In genomic region chr16:30067584-30067916, GRCh38 we compare ENCODE assay signal across 8 cellular contexts. TPM values are rescaled to one million over a fixed set of nuclear protein-coding genes. Genes with fewer than 3 reads are reported as not detected.
DNase-seq lines count a peak whose midpoint lies in the region; ATAC-seq and TF ChIP-seq lines count a peak whose summit lies in the region.

No MANE protein-coding gene starts in this region.

- no peak for ATAC-seq in GM19455 (IDR thresholded peaks at IDR 0.05; ENCODE audit: unreplicated experiment)
- no peak for ATAC-seq in HG03469 (IDR thresholded peaks at IDR 0.05; ENCODE audit: unreplicated experiment)
- ATAC-seq in HG02763 (IDR thresholded peaks at IDR 0.05; ENCODE audit: unreplicated experiment) = no peak

- H2BK120ac ChIP-seq in trophoblast cell (ENCODE audit: insufficient read depth, low read length, poor library complexity) = no peak overlapping the region

- H3K9ac ChIP-seq in trophoblast cell (ENCODE audit: low read length) = no peak overlapping the region

- H3K27ac ChIP-seq in Peyer's patch (peak overlapping the region in 2 of 4 donors; percentile 97 to 99), trophoblast cell (ENCODE audit: low read depth, low read length) (no peak overlapping the region)

- H3K23ac ChIP-seq in trophoblast cell (ENCODE audit: low read length) = no peak overlapping the region

- H3K27me3 Mint-ChIP-seq in Calu3 (ENCODE audit: unreplicated experiment) (no peaks in the 10 kb centered on the region), endothelial cell (ENCODE audit: unreplicated experiment) (peaks cover 10% of the 10 kb centered on the region)

- TF ChIP-seq CTCF in Calu3 (IDR thresholded peaks at IDR 0.05; ENCODE audit: unreplicated experiment) = no peak
- no peak for TF ChIP-seq CTCF in Peyer's patch (IDR thresholded peaks at IDR 0.05)
- TF ChIP-seq CTCF in endothelial cell (IDR thresholded peaks at IDR 0.05; ENCODE audit: unreplicated experiment) = no peak

- intact Hi-C loops in Calu3 (cut with micrococcal nuclease; ENCODE audit: unreplicated experiment) = no loop called here
- intact Hi-C loops in head of caudate nucleus (cut with DNase I) = loop anchor here (5.0 kb wide), 1 partner anchor 55 kb away; the partner anchor contains the start of gene MAPK3

- WGBS in trophoblast cell (ENCODE audit: extremely low coverage, insufficient coverage, insufficient read length) = no CpG with 5 or more reads among the region's 6 CpGs

- no peak for TF ChIP-seq POLR2A in Peyer's patch (IDR thresholded peaks at IDR 0.05)

- peak overlapping the region; percentile 100 for H3K4ac ChIP-seq in trophoblast cell (ENCODE audit: low read depth, low read length)

- peak overlapping the region; percentile 87 to 99 (median 95) for H3K4me3 ChIP-seq in Peyer's patch
- H3K4me3 ChIP-seq in trophoblast cell (ENCODE audit: low read depth, low read length) = no peak overlapping the region

- no peak overlapping the region for H4K12ac ChIP-seq in trophoblast cell (ENCODE audit: low read depth, low read length)

- DNase-seq in Calu3 (no peak), Peyer's patch (no peak), endothelial cell (ENCODE audit: low spot score) (no peak), trophoblast cell (no peak), head of caudate nucleus (no peak)

- H3K36me3 Mint-ChIP-seq in Calu3 (ENCODE audit: insufficient read depth, unreplicated experiment) (peaks cover 92% of the 10 kb centered on the region), endothelial cell (ENCODE audit: low read depth, unreplicated experiment) (peaks cover 31% of the 10 kb centered on the region)

- H3K4me3 Mint-ChIP-seq in Calu3 (ENCODE audit: low read depth, unreplicated experiment) (peak overlapping the region; percentile 83), endothelial cell (ENCODE audit: unreplicated experiment) (peak overlapping the region; percentile 92)

- no peaks in the 10 kb centered on the region for H3K9me3 ChIP-seq in Peyer's patch
- H3K9me3 ChIP-seq in trophoblast cell (ENCODE audit: insufficient read depth, low read depth, low read length) = no peaks in the 10 kb centered on the region

- H3K9me3 Mint-ChIP-seq in Calu3 (ENCODE audit: low read depth, unreplicated experiment) (no peaks in the 10 kb centered on the region), endothelial cell (ENCODE audit: unreplicated experiment) (no peaks in the 10 kb centered on the region)

- no peak overlapping the region for H3K18ac ChIP-seq in trophoblast cell (ENCODE audit: low read length)

- H3K79me2 ChIP-seq in trophoblast cell (ENCODE audit: control insufficient read depth, insufficient read depth, low read length, poor library complexity) = peaks cover 26% of the 10 kb centered on the region

- H3K4me1 ChIP-seq in Peyer's patch (peaks cover 0 to 44% (median 12%) of the 10 kb centered on the region in 4 donors), trophoblast cell (ENCODE audit: control insufficient read depth in 1 of 2, insufficient read depth in 2 of 2, low read length in 2 of 2) (peaks cover 20 to 24% of the 10 kb centered on the region in 2 experiments)

- H3K27me3 ChIP-seq in Peyer's patch = no peaks in the 10 kb centered on the region
- no peaks in the 10 kb centered on the region for H3K27me3 ChIP-seq in trophoblast cell (ENCODE audit: insufficient read depth, low read length)

- H2AFZ ChIP-seq in trophoblast cell (ENCODE audit: insufficient read depth, low read length, poor library complexity) = no peak overlapping the region

- no peak overlapping the region for H2BK5ac ChIP-seq in trophoblast cell (ENCODE audit: low read depth, low read length, poor library complexity)

- H3K4me1 Mint-ChIP-seq in Calu3 (ENCODE audit: low read depth, unreplicated experiment) = peaks cover 39% of the 10 kb centered on the region
- peaks cover 14% of the 10 kb centered on the region for H3K4me1 Mint-ChIP-seq in endothelial cell (ENCODE audit: unreplicated experiment)

- no peak overlapping the region for H2AK5ac ChIP-seq in trophoblast cell (ENCODE audit: low read length)

- peaks cover 19% of the 10 kb centered on the region for H3K79me1 ChIP-seq in trophoblast cell (ENCODE audit: low read length)

- no peak overlapping the region for H4K8ac ChIP-seq in trophoblast cell (ENCODE audit: low read depth, low read length)

- H3K27ac Mint-ChIP-seq in Calu3 (ENCODE audit: unreplicated experiment) (peak overlapping the region; percentile 87), endothelial cell (ENCODE audit: unreplicated experiment) (peak overlapping the region; percentile 30)

- CTCF ChIA-PET in Calu3 (lab: Charles Lee) = interaction anchor here (3.3 kb wide), 1 partner anchor 25 kb away, joined by 20 read pairs; the partner anchor contains the start of gene TBX6

- BruUV-seq in Calu3 (replicated peaks; lab: Mats Ljungman, UMichigan) = no TSS peak

- H2BK12ac ChIP-seq in trophoblast cell (ENCODE audit: low read length) = no peak overlapping the region

- H3K36me3 ChIP-seq in Peyer's patch = peaks cover 0 to 57% (median 0%) of the 10 kb centered on the region in 3 donors
- H3K36me3 ChIP-seq in trophoblast cell (ENCODE audit: control insufficient read depth in 1 of 2, insufficient read depth in 2 of 2, low read length in 2 of 2) = peaks cover 48 to 52% of the 10 kb centered on the region in 2 experiments

- no peak overlapping the region for H3K14ac ChIP-seq in trophoblast cell (ENCODE audit: low read length)

- no peak overlapping the region for H4K91ac ChIP-seq in trophoblast cell (ENCODE audit: low read depth, low read length)

- H3K4me2 ChIP-seq in trophoblast cell (ENCODE audit: low read length) = peak overlapping the region; percentile 84

RNA-seq across cellular contexts. Expression of gene ALDOA, which starts 2.0 kb away (rescaled TPM):
- total RNA-seq in Calu3 (2022) (1,549 and 1,562 TPM in 2 replicates), Peyer's patch (1,000 to 10,000 TPM in 1 of 4 donors, 100 to 1,000 TPM in 3; 427 to 1,063 (median 887) TPM), endothelial cell (ENCODE audit: unreplicated experiment) (551 TPM)
- polyA plus RNA-seq in trophoblast cell (2013) = 965 and 1,015 TPM in 2 replicates

RNA-seq across cellular contexts. Expression of gene PPP4C, which starts 8.2 kb away (rescaled TPM):
- total RNA-seq in Calu3 (2022) (184 and 187 TPM in 2 replicates), Peyer's patch (10 to 100 TPM; 43.7 to 79.4 (median 56.6) TPM), endothelial cell (ENCODE audit: unreplicated experiment) (191 TPM)
- polyA plus RNA-seq in trophoblast cell (2013) = 118 and 119 TPM in 2 replicates

RNA-seq across cellular contexts. Expression of gene TBX6, which starts 24.2 kb away (rescaled TPM):
- 3.6 and 4.7 TPM in 2 replicates for total RNA-seq in Calu3 (2022)
- total RNA-seq in Peyer's patch = 1 to 10 TPM in 3 of 4 donors, under 1 TPM in 1; 0.53 to 3.4 (median 2.2) TPM
- total RNA-seq in endothelial cell (ENCODE audit: unreplicated experiment) = 2.6 TPM
- polyA plus RNA-seq in trophoblast cell (2013) = 0.74 and 0.90 TPM in 2 replicates

RNA-seq across cellular contexts. Expression of gene YPEL3, which starts 28.5 kb away (rescaled TPM):
- total RNA-seq in Calu3 (2022) (21.1 and 28.0 TPM in 2 replicates), Peyer's patch (100 to 1,000 TPM in 2 of 4 donors, 10 to 100 TPM in 2; 85.8 to 144 (median 113) TPM), endothelial cell (ENCODE audit: unreplicated experiment) (45.9 TPM)
- polyA plus RNA-seq in trophoblast cell (2013) = 47.2 and 47.3 TPM in 2 replicates

RNA-seq across cellular contexts. Expression of gene TLCD3B, which starts 36.5 kb away (rescaled TPM):
- total RNA-seq in Calu3 (2022) (0.90 and 1.5 TPM in 2 replicates), Peyer's patch (not detected), endothelial cell (ENCODE audit: unreplicated experiment) (1.4 TPM)
- polyA plus RNA-seq in trophoblast cell (2013) = 0.07 and 0.10 TPM in 2 replicates
